In the genomic region with DNA sequence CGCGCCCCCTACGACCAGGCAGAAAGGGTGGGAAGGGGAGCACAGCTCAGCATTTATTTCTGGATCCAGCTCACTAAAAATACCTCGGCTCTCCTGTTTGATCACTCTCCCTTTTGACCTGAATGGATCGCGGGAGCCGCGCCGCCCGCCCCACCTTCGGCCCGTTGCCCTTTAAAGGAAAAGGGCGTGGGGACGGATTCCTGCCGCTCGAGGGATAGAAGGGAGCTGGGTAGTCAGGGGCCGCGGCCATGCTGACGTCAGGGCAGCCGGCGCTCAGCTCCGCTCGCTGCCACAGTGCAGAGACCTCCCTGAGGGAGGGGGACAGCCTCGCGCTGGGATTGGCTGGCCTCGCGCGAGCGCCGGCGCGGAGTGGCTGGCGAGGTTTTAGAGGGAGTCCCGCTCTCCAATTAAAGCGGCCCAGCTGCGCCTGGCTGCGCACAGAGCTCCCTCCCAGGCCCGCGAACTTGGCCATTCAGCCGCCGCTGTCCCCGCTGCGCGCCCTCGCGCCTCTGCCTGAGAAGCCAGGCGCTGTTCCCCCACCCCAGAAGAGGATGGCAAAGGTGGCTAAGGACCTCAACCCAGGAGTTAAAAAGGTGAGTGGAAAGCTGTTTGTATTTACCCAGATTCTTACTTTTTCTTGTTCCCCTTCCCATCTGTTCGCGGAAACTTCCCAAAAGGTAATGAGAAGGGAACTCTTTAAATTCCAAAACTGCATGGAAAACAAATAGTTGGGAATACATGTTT, we compare ENCODE assay signal across 8 cellular contexts. TPM values are rescaled to one million over a fixed set of nuclear protein-coding genes. Genes with fewer than 3 reads are reported as not detected.
DNase-seq lines count a peak whose midpoint lies in the region; ATAC-seq, FAIRE-seq and TF ChIP-seq lines count a peak whose summit lies in the region.

A gene with protein sequence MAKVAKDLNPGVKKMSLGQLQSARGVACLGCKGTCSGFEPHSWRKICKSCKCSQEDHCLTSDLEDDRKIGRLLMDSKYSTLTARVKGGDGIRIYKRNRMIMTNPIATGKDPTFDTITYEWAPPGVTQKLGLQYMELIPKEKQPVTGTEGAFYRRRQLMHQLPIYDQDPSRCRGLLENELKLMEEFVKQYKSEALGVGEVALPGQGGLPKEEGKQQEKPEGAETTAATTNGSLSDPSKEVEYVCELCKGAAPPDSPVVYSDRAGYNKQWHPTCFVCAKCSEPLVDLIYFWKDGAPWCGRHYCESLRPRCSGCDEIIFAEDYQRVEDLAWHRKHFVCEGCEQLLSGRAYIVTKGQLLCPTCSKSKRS (plus strand): TSS at position 436 of the 744 bp plus-strand sequence. CDS start 116 bp downstream, at position 552.

- H3K9me3 ChIP-seq in kidney (ENCODE audit: control insufficient read depth in 1 of 2, low read length in 2 of 2) = no peaks in the 10 kb centered on the region

- no peaks in the 10 kb centered on the region for H3K36me3 ChIP-seq in kidney (ENCODE audit: control insufficient read depth in 1 of 2, insufficient read depth in 2 of 2, low read length in 2 of 2)

- peak; percentile 66 for FAIRE-seq in kidney (lab: Jason Lieb, UNC)

- intact Hi-C loops in kidney (cut with DNase I) = no loop called here

- H3K27ac ChIP-seq in kidney (ENCODE audit: low read depth in 2 of 2, low read length in 2 of 2) = peak within 1 kb of the TSS; percentile 88 to 97

- peak within 1 kb of the TSS; percentile 58 to 63 for H3K9ac ChIP-seq in kidney (ENCODE audit: low read length in 2 of 2)

- TF ChIP-seq CTCF in choroid plexus epithelial cell (conservative IDR thresholded peaks at IDR 0.05; ENCODE audit: low read depth, low read length) (peak; percentile 29), kidney (IDR thresholded peaks at IDR 0.05; ENCODE audit: borderline replicate concordance, extremely low read depth, insufficient read depth) (no peak)

- DNase-seq in 8988T (peak; percentile 67), NCI-H2227 treated with DMSO at 0.1 percent for 48 hours (lab: John Stamatoyannopoulos, UW) (peak; percentile 87), choroid plexus epithelial cell (ENCODE audit: low read depth) (peak; percentile 98), kidney (peak; percentile 99)
- peak; percentile 66 to 67 for DNase-seq in activated CD4-positive, alpha-beta T cell treated with anti-CD3 and anti-CD28 coated beads for 4 hours
- peak; percentile 54 to 69 for DNase-seq in stimulated activated CD4-positive, alpha-beta T cell treated with anti-CD3 and anti-CD28 coated beads, Interleukin-15, amount 100 ng/mL, for 1 hour (ENCODE audit: low read depth in 1 of 2, low spot score in 1 of 2)

- ATAC-seq in GM18858 (IDR thresholded peaks at IDR 0.05; ENCODE audit: unreplicated experiment) (peak; percentile 94), HG03064 (IDR thresholded peaks at IDR 0.05; ENCODE audit: low read depth, unreplicated experiment) (peak; percentile 94)

- H3K4me1 ChIP-seq in kidney (ENCODE audit: control insufficient read depth in 1 of 2, insufficient read depth in 1 of 2, low read depth in 1 of 2, low read length in 2 of 2) = peaks cover 31 to 44% of the 10 kb centered on the region in 2 donors

- H3K4me3 ChIP-seq in choroid plexus epithelial cell (ENCODE audit: low read depth, low read length) = peak within 1 kb of the TSS; percentile 67
- H3K4me3 ChIP-seq in kidney (ENCODE audit: low read length in 2 of 2) = peak within 1 kb of the TSS; percentile 70 to 72

RNA-seq across cellular contexts. Expression of the gene that starts here (rescaled TPM):
- total RNA-seq in kidney = 65.4 TPM
- 24.3 TPM for polyA plus RNA-seq in kidney (ENCODE audit: insufficient read depth, low read depth, low replicate concordance)

Comparison
In these comparisons a context has a peak if more than half of its experiments do, and no peak if none do; other contexts are left out.
1. Peak in every context shown above with its lines: DNase-seq, ATAC-seq, H3K4me3 ChIP-seq and H3K27ac ChIP-seq.